ENCODE assay signal across 8 cellular contexts in genomic region chr17:80474231-80474932, GRCh38. TPM values are rescaled to one million over a fixed set of nuclear protein-coding genes. Genes with fewer than 3 reads are reported as not detected.
DNase-seq lines count a peak whose midpoint lies in the region; ATAC-seq, FAIRE-seq and TF ChIP-seq lines count a peak whose summit lies in the region.

No MANE protein-coding gene starts in this region.

- ATAC-seq in K562: peak; percentile 52
- ATAC-seq in GM19455 (IDR thresholded peaks at IDR 0.05; ENCODE audit: unreplicated experiment): no peak

- no peaks in the 10 kb centered on the region for H3K36me3 ChIP-seq in DOHH2 (ENCODE audit: control insufficient read depth, low read length)
- no peaks in the 10 kb centered on the region for H3K36me3 ChIP-seq in K562 (ENCODE audit: control insufficient read depth, insufficient read depth, low read length)
- no peaks in the 10 kb centered on the region for H3K36me3 ChIP-seq in tibial nerve

- peak overlapping the region; percentile 43 for H3K4me3 ChIP-seq in DOHH2 (ENCODE audit: low read length)
- no peak overlapping the region for H3K4me3 ChIP-seq in K562
- no peak overlapping the region for H3K4me3 ChIP-seq in tibial nerve

- H3K9me2 ChIP-seq in DOHH2 (replicated peaks; ENCODE audit: control insufficient read depth, low read length): no peaks in the 10 kb centered on the region

- WGBS in K562 (ENCODE audit: insufficient coverage, low coverage, missing lambda C conversion rate): 19% methylated on average over 15 of the region's 16 CpGs
- WGBS in tibial nerve, 2 donors: 15 to 18% methylated on average over 16 of the region's 16 CpGs

- peak overlapping the region; percentile 13; the same call in 1 of the 2 replicates for H3K27ac ChIP-seq in 22Rv1
- no peak overlapping the region for H3K27ac ChIP-seq in DOHH2 (ENCODE audit: low read depth, low read length)
- H3K27ac ChIP-seq in K562 (ENCODE audit: extremely low read depth, low read depth, low read length): no peak overlapping the region
- no peak overlapping the region for H3K27ac ChIP-seq in tibial nerve

- no peaks in the 10 kb centered on the region for H3K9me1 ChIP-seq in K562 (ENCODE audit: control insufficient read depth, insufficient read depth, low read length)

- TF ChIP-seq EP300 in K562 (IDR thresholded peaks at IDR 0.05; ENCODE audit: low read length): no peak
- no peak for TF ChIP-seq EP300 in tibial nerve (IDR thresholded peaks at IDR 0.05)

- intact Hi-C loops in K562 (cut with micrococcal nuclease): no loop called here

- peaks cover 14% of the 10 kb centered on the region for H3K4me1 ChIP-seq in DOHH2 (ENCODE audit: control insufficient read depth, low read length)
- H3K4me1 ChIP-seq in K562 (replicated peaks in 1 of 2; ENCODE audit: control insufficient read depth in 2 of 2, insufficient read depth in 2 of 2, low read length in 2 of 2): peaks cover 0 to 42% of the 10 kb centered on the region in 2 experiments; a peak in 2 of 5 replicates
- H3K4me1 ChIP-seq in tibial nerve: peaks cover 0 to 49% (median 40%) of the 10 kb centered on the region in 4 donors

- POLR2A ChIA-PET in K562 (lab: Yijun Ruan, JAX): interaction anchor here (0.5 kb wide), 1 partner anchor 405 kb away, joined by 3 read pairs; no protein-coding TSS in a partner anchor

- no peaks in the 10 kb centered on the region for H4K20me1 ChIP-seq in DOHH2 (ENCODE audit: control insufficient read depth, insufficient read depth, low read depth, low read length)
- H4K20me1 ChIP-seq in K562 (replicated peaks; ENCODE audit: control insufficient read depth, insufficient read depth, low read length): peaks cover 26% of the 10 kb centered on the region

- peak; percentile 67 for TF ChIP-seq CTCF in 22Rv1 (IDR thresholded peaks at IDR 0.05)
- peak; percentile 19 for TF ChIP-seq CTCF in DOHH2 (IDR thresholded peaks at IDR 0.05; ENCODE audit: low read depth, low read length, poor library complexity, severe bottlenecking)
- TF ChIP-seq CTCF in K562 (IDR thresholded peaks at IDR 0.05 in 2 of 3, conservative IDR thresholded peaks at IDR 0.05 in 1 of 3; ENCODE audit: insufficient read depth in 2 of 3, low read depth in 1 of 3, low read length in 3 of 3): peak in 2 of 3 experiments; percentile 6 to 15; a peak in 1 of 6 replicates
- TF ChIP-seq CTCF in tibial nerve (IDR thresholded peaks at IDR 0.05): peak in 2 of 5 experiments; percentile 12 to 22

- H3K27me3 ChIP-seq in DOHH2 (ENCODE audit: control insufficient read depth, low read length) (peaks cover 24% of the 10 kb centered on the region), K562 (ENCODE audit: control insufficient read depth in 2 of 2, insufficient read depth in 2 of 2, low read length in 2 of 2) (peaks cover 60 to 98% of the 10 kb centered on the region in 2 experiments; a peak in 4 of 5 replicates), tibial nerve (peaks cover 0 to 83% of the 10 kb centered on the region in 2 donors)

- no peaks in the 10 kb centered on the region for H3F3A ChIP-seq in DOHH2 (ENCODE audit: control insufficient read depth, insufficient read depth)

- H3K79me2 ChIP-seq in DOHH2 (ENCODE audit: control insufficient read depth, low read length): no peaks in the 10 kb centered on the region
- H3K79me2 ChIP-seq in K562 (ENCODE audit: control insufficient read depth, insufficient read depth, low read length): no peaks in the 10 kb centered on the region

- H2AFZ ChIP-seq in K562 (ENCODE audit: low read depth, low read length): no peak overlapping the region

- BruUV-seq in K562 (replicated peaks; lab: Mats Ljungman, UMichigan): no TSS peak

- FAIRE-seq in K562 (lab: Jason Lieb, UNC): peak; percentile 67

- H3K9ac ChIP-seq in K562 (ENCODE audit: insufficient read depth in 1 of 2, low read depth in 2 of 2, low read length in 2 of 2): no peak overlapping the region

- TF ChIP-seq POLR2A in K562 (conservative IDR thresholded peaks at IDR 0.05): no peak
- TF ChIP-seq POLR2A in tibial nerve (IDR thresholded peaks at IDR 0.05): no peak

- DNase-seq in NCI-H69 (lab: John Stamatoyannopoulos, UW): peak; percentile 63
- DNase-seq in K562 (ENCODE audit: extremely low read depth in 1 of 4, low spot score in 3 of 4): peak; percentile 40 to 60 (median 47)
- peak; percentile 29 for DNase-seq in midbrain (lab: John Stamatoyannopoulos, UW)
- no peak for DNase-seq in tibial nerve (ENCODE audit: low spot score in 2 of 2)
- no peak for DNase-seq in iPS-NIHi7 (ENCODE audit: extremely low spot score)

- TF ChIP-seq RAD21 in K562 (CRISPR knock-in tag; conservative IDR thresholded peaks at IDR 0.05 in 1 of 2, IDR thresholded peaks at IDR 0.05 in 1 of 2): no peak

- CTCF ChIA-PET in K562 (lab: Yijun Ruan, JAX; ENCODE audit: low intra/inter-chr PET ratio): interaction anchor here (1.3 kb wide), 1 partner anchor 101 kb away, joined by 9 read pairs; no protein-coding TSS in a partner anchor

- H3K9me3 ChIP-seq in DOHH2 (ENCODE audit: control insufficient read depth, insufficient read depth, low read length): no peaks in the 10 kb centered on the region
- no peaks in the 10 kb centered on the region for H3K9me3 ChIP-seq in K562 (replicated peaks; ENCODE audit: control insufficient read depth, insufficient read depth, low read depth, low read length)
- no peaks in the 10 kb centered on the region for H3K9me3 ChIP-seq in tibial nerve

- H3K4me2 ChIP-seq in DOHH2 (ENCODE audit: low read length) (peak overlapping the region; percentile 60), K562 (ENCODE audit: insufficient read depth, low read length) (no peak overlapping the region)

- in situ Hi-C loops in K562 (cut with MboI): no loop called here

TF ChIP-seq in K562, 482 proteins besides CTCF, POLR2A, EP300 and RAD21 (continues in another document):
- no peak for TF ChIP-seq SNRNP70 (optimal IDR thresholded peaks at IDR 0.05; ENCODE audit: low read depth, low read length)

RNA-seq across cellular contexts. Expression of gene NPTX1, which starts 2.0 kb away (rescaled TPM):
- total RNA-seq in K562 (2011; cell fraction: chromatin; rRNA removed; ENCODE audit: low replicate concordance): not detected in 2 replicates
- not detected in 2 replicates for total RNA-seq in K562 (2011; cell fraction: nucleolus; rRNA removed)
- not detected in 2 replicates for total RNA-seq in K562 (2011; cell fraction: nucleoplasm; rRNA removed)
- not detected in 2 replicates for total RNA-seq in K562 (2014; rRNA removed)
- not detected in 2 replicates for total RNA-seq in K562 (2014; rRNA removed; fragmentation: Illumina TruSeq; extraction: Trizol)
- total RNA-seq in K562 (2015; rRNA removed; fragmentation: Illumina TruSeq; extraction: Trizol): not detected in 2 replicates
- 0.04 TPM in 1 of 2 replicates, not detected in the other for total RNA-seq in K562 (2021)
- polyA plus RNA-seq in K562 (2011; rRNA removed): not detected in 2 replicates
- not detected in 2 replicates for polyA plus RNA-seq in K562 (2011; cell fraction: cytosol; rRNA removed)
- polyA plus RNA-seq in K562 (2011; cell fraction: nucleus; rRNA removed): 0.03 TPM in 1 of 2 replicates, not detected in the other
- not detected in 2 replicates for polyA plus RNA-seq in K562 (2012)
- not detected in 2 replicates for polyA plus RNA-seq in K562 (2014; fragmentation: Illumina TruSeq; extraction: Trizol)
- not detected for polyA plus RNA-seq in K562 (2014; fragmentation: Nextera tagmentation; extraction: Ambion mirVana)
- polyA plus RNA-seq in K562 (2014; rRNA removed): not detected in 2 replicates
- not detected in 2 replicates for polyA minus RNA-seq in K562 (2011; rRNA and poly(A)+ RNA removed)
- 0.19 TPM in 1 of 2 replicates, not detected in the other for polyA minus RNA-seq in K562 (2011; cell fraction: cytosol; rRNA and poly(A)+ RNA removed)
- polyA minus RNA-seq in K562 (2011; cell fraction: nucleus; rRNA and poly(A)+ RNA removed): under 0.01 TPM in 1 of 2 replicates, not detected in the other
- total RNA-seq in tibial nerve: under 1 TPM in 2 of 4 donors, not detected in 2; 0.21 to 0.59 TPM

RNA-seq across cellular contexts. Expression of gene ENDOV, which starts 59.4 kb away (rescaled TPM):
- total RNA-seq in K562 (2011; cell fraction: chromatin; rRNA removed; ENCODE audit: low replicate concordance): 28.5 and 57.0 TPM in 2 replicates
- total RNA-seq in K562 (2011; cell fraction: nucleolus; rRNA removed): 34.7 and 37.9 TPM in 2 replicates
- 40.0 and 51.1 TPM in 2 replicates for total RNA-seq in K562 (2011; cell fraction: nucleoplasm; rRNA removed)
- total RNA-seq in K562 (2014; rRNA removed): 3.1 and 5.2 TPM in 2 replicates
- 2.0 and 2.3 TPM in 2 replicates for total RNA-seq in K562 (2014; rRNA removed; fragmentation: Illumina TruSeq; extraction: Trizol)
- total RNA-seq in K562 (2015; rRNA removed; fragmentation: Illumina TruSeq; extraction: Trizol): 2.8 and 3.7 TPM in 2 replicates
- total RNA-seq in K562 (2021): 7.1 and 7.3 TPM in 2 replicates
- 7.9 and 8.2 TPM in 2 replicates for polyA plus RNA-seq in K562 (2011; rRNA removed)
- 6.6 and 8.3 TPM in 2 replicates for polyA plus RNA-seq in K562 (2011; cell fraction: cytosol; rRNA removed)
- 11.9 and 21.5 TPM in 2 replicates for polyA plus RNA-seq in K562 (2011; cell fraction: nucleus; rRNA removed)
- 7.7 and 9.4 TPM in 2 replicates for polyA plus RNA-seq in K562 (2012)
- polyA plus RNA-seq in K562 (2014; fragmentation: Illumina TruSeq; extraction: Trizol): 4.3 and 5.0 TPM in 2 replicates
- polyA plus RNA-seq in K562 (2014; fragmentation: Nextera tagmentation; extraction: Ambion mirVana): 1 to 10 TPM; 1.2 to 3.2 TPM
- polyA plus RNA-seq in K562 (2014; rRNA removed): 3.8 and 5.6 TPM in 2 replicates
- polyA minus RNA-seq in K562 (2011; rRNA and poly(A)+ RNA removed): 5.5 and 6.0 TPM in 2 replicates
- 2.5 and 3.7 TPM in 2 replicates for polyA minus RNA-seq in K562 (2011; cell fraction: cytosol; rRNA and poly(A)+ RNA removed)
- 8.9 and 14.3 TPM in 2 replicates for polyA minus RNA-seq in K562 (2011; cell fraction: nucleus; rRNA and poly(A)+ RNA removed)
- 10 to 100 TPM in 3 of 4 donors, 1 to 10 TPM in 1; 9.8 to 30.3 (median 16.6) TPM for total RNA-seq in tibial nerve

Comparison
In these comparisons a context has a peak if more than half of its experiments do, and no peak if none do; other contexts are left out.
1. DNase-seq: peak in NCI-H69 (single experiment), K562 (4 of 4) and midbrain (single experiment); none in tibial nerve (0 of 2) and iPS-NIHi7 (single experiment).